ENCODE assay signal across 16 cellular contexts in the genomic region with DNA sequence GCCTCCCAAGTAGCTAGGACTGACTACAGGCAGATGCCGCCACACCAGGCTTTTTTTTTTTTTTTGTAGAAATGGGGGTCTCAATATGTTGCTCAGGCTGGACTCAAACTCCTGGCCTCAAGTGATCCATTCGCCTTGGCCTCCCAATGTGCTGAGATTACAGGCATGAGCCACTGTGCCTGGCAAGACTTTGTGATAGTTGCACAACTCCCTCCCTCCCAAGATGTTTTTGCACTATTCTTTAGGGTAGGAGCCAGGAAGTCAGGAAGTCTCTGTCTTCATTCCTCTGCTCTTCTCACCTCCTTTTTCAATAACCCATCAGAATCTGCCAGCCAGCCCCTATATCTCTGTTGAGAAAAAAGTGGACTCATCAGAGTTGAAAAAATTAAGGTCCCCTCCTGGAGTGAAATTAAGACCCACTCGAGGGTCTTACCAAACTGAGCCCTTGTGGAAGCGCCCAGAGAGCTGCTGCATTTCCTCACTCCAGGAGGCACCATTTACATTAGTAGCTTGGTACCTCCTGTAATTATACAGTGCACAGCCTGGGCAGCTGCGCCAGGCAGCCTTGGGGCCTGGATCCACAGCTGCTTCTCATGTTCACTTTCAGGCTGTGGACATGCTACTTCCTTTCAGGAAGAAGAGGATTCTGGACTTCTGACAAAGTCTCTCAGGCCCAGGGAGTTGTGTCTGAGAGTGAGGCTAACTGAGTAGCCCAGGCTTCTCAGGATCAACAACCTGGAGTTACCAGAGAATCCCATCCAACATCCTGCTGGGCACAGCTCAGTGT. TPM values are rescaled to one million over a fixed set of nuclear protein-coding genes. Genes with fewer than 3 reads are reported as not detected.
DNase-seq lines count a peak whose midpoint lies in the region; ATAC-seq, FAIRE-seq and TF ChIP-seq lines count a peak whose summit lies in the region.
"Had no signal": no experiment of that assay in that cellular context is flagged by ENCODE, and none has a peak within 500 bp of the region (broad histone marks: within the 10 kb centered on the region; RNA-seq: fewer than 3 reads in every experiment).

No MANE protein-coding gene starts in this region.

- FAIRE-seq in small intestine (lab: Jason Lieb, UNC) = no peak
- FAIRE-seq: bronchial epithelial cell had no signal

- no peak for TF ChIP-seq CTCF in psoas muscle (IDR thresholded peaks at IDR 0.05)

- no peak overlapping the region for H3K4me3 ChIP-seq in psoas muscle
- no peak overlapping the region for H3K4me3 ChIP-seq in small intestine (ENCODE audit: low read depth in 1 of 2, low read length in 2 of 2)

- intact Hi-C loops in psoas muscle (cut with DNase I) = loop anchor here in 1 of 2 donors (5.0 to 10.0 kb wide), 2 partner anchors 33 to 306 kb away; a partner anchor contains a TSS

- peaks cover 62% of the 10 kb centered on the region for H3K4me1 ChIP-seq in psoas muscle
- H3K4me1 ChIP-seq in small intestine (ENCODE audit: control insufficient read depth in 2 of 2, insufficient read depth in 1 of 2, low read depth in 1 of 2, low read length in 1 of 2) = no peaks in the 10 kb centered on the region

- WGBS in psoas muscle, 3 donors = 68 to 80% (median 71%) methylated on average over 5 of the region's 5 CpGs
- 84 to 93% (median 88%) methylated on average over 5 of the region's 5 CpGs for whole genome bisulfite sequencing in small intestine, 3 donors

- peak overlapping the region; percentile 75 for H3K27ac ChIP-seq in psoas muscle
- H3K27ac ChIP-seq in small intestine (ENCODE audit: low read depth in 1 of 2, low read length in 1 of 2) = peak overlapping the region in 1 of 2 donors; percentile 42
- H3K27ac ChIP-seq: HL-60, parathyroid adenoma had no signal

- H3K36me3 ChIP-seq in psoas muscle (ENCODE audit: insufficient read depth in 1 of 2, low read depth in 1 of 2) (peaks cover 0 to 17% of the 10 kb centered on the region in 2 donors), small intestine (ENCODE audit: control insufficient read depth in 2 of 2, insufficient read depth in 2 of 2, low read length in 2 of 2) (peaks cover 0 to 2% of the 10 kb centered on the region in 2 donors)

- ATAC-seq in psoas muscle = peak; percentile 17 to 50 (median 26)
- no peak for ATAC-seq in GM18861 (IDR thresholded peaks at IDR 0.05; ENCODE audit: unreplicated experiment)
- ATAC-seq: SK-N-SH treated with all-trans-retinoic acid at 6 μM for 48 hours had no signal

- H3K9me3 ChIP-seq in psoas muscle (no peaks in the 10 kb centered on the region), small intestine (ENCODE audit: control insufficient read depth, low read depth) (no peaks in the 10 kb centered on the region)

- H3K27me3 ChIP-seq in psoas muscle (ENCODE audit: insufficient read depth in 3 of 3, low read length in 2 of 3) (no peaks in the 10 kb centered on the region), small intestine (ENCODE audit: control insufficient read depth in 2 of 2, insufficient read depth in 2 of 2, low read length in 2 of 2) (no peaks in the 10 kb centered on the region)

- DNase-seq in CD1c-positive myeloid dendritic cell (ENCODE audit: extremely low spot score) (peak; percentile 8), NCI-H69 (lab: John Stamatoyannopoulos, UW) (peak; percentile 63), fibroblast of gingiva (ENCODE audit: low read depth) (peak; percentile 80), psoas muscle (peak; percentile 47 to 66), EL (no peak), NCI-H146 (lab: John Stamatoyannopoulos, UW) (no peak), small intestine (no peak)
- DNase-seq: activated naive CD4-positive, alpha-beta T cell; C1 segment of cervical spinal cord; GOT3; stimulated activated CD4-positive, alpha-beta T cell treated with anti-CD3 and anti-CD28 coated beads, Interleukin-1b, Interleukin-23, amount 100 ng/mL, for 48 hours had no signal

RNA-seq across cellular contexts. Expression of a gene that starts 24.0 kb away (rescaled TPM):
- 100 to 1,000 TPM; 140 to 200 (median 170) TPM for total RNA-seq in psoas muscle
- 100 to 1,000 TPM in 2 of 3 donors, 10 to 100 TPM in 1; 70.2 to 301 (median 195) TPM for polyA plus RNA-seq in psoas muscle
- 10 to 100 TPM; 20.5 to 36.9 (median 27.8) TPM for polyA plus RNA-seq in small intestine

RNA-seq across cellular contexts. Expression of a gene that starts 30.9 kb away (rescaled TPM):
- total RNA-seq in psoas muscle = 10 to 100 TPM in 1 of 4 donors, 1 to 10 TPM in 3; 6.8 to 11.5 (median 8.6) TPM
- polyA plus RNA-seq in psoas muscle = 1 to 10 TPM; 2.2 to 7.2 (median 3.1) TPM
- polyA plus RNA-seq in small intestine = 1 to 10 TPM; 3.8 to 4.9 (median 4.0) TPM

RNA-seq across cellular contexts. Expression of a gene that starts 56.4 kb away (rescaled TPM):
- 10 to 100 TPM; 39.8 to 81.0 (median 71.4) TPM for total RNA-seq in psoas muscle
- polyA plus RNA-seq in psoas muscle = 100 to 1,000 TPM in 1 of 3 donors, 10 to 100 TPM in 2; 46.3 to 107 (median 94.0) TPM
- polyA plus RNA-seq in small intestine = 100 to 1,000 TPM in 1 of 3 donors, 10 to 100 TPM in 2; 47.8 to 101 (median 55.2) TPM

Comparison
In these comparisons a context has a peak if more than half of its experiments do, and no peak if none do; other contexts are left out.
1. DNase-seq: peak in CD1c-positive myeloid dendritic cell (single experiment), NCI-H69 (single experiment), fibroblast of gingiva (single experiment) and psoas muscle (2 of 2); none in EL (single experiment), NCI-H146 (single experiment) and small intestine (single experiment).